21 cellular contexts compared by ENCODE assay signal in genomic region chr2:231548752-231549151, GRCh38. TPM values are rescaled to one million over a fixed set of nuclear protein-coding genes. Genes with fewer than 3 reads are reported as not detected.
"Had no signal": no experiment of that assay in that cellular context is flagged by ENCODE, and none has a peak within 500 bp of the region (broad histone marks: within the 10 kb centered on the region; RNA-seq: fewer than 3 reads in every experiment).

No MANE protein-coding gene starts in this region.

- DNase-seq: activated CD4-positive, alpha-beta T cell treated with anti-CD3 and anti-CD28 coated beads, Interleukin-2, amount 10 ng/mL, durations not matched to agents 24 days and 14 days; activated naive CD4-positive, alpha-beta T cell treated with anti-CD3 and anti-CD28 coated beads, Interleukin-2, amount 10 ng/mL, durations not matched to agents 7 days and 5 days; activated T-cell treated with anti-CD3 and anti-CD28 coated beads, Interleukin-2, amount 50 U/mL, for 24 hours; dorsolateral prefrontal cortex; erythroblast; islet precursor cell; midbrain; pancreas; stimulated activated CD4-positive, alpha-beta T cell treated with anti-CD3 and anti-CD28 coated beads, Interleukin-2, amount 100 ng/mL, for 48 hours; stimulated activated naive CD4-positive, alpha-beta T cell treated with Interleukin-2 at 50 U/mL for 16 hours; substantia nigra; uterus had no signal

- H2AFZ ChIP-seq: neural progenitor cell had no signal

- H3K36me3 ChIP-seq: cardiac muscle cell, neural progenitor cell, pancreas, tibial nerve, uterus had no signal

- H3K4me3 ChIP-seq: cardiac muscle cell, dorsolateral prefrontal cortex, lung, neural progenitor cell, pancreas, tibial nerve, uterus had no signal

- H3K27ac ChIP-seq: cardiac muscle cell, dorsolateral prefrontal cortex, neural progenitor cell, pancreas, tibial nerve, uterus had no signal

- H3K9ac ChIP-seq: neural progenitor cell had no signal

- H3K4me1 ChIP-seq: neural progenitor cell, pancreas, uterus had no signal

- H3K9me3 ChIP-seq: pancreas, uterus had no signal

- H3K27ac Mint-ChIP-seq: activated CD4-positive, alpha-beta T cell treated with anti-CD3 and anti-CD28 coated beads, Interleukin-2, amount 10 ng/mL, durations not matched to agents 24 days and 14 days; activated T-cell treated with anti-CD3 and anti-CD28 coated beads, Interleukin-2, amount 50 U/mL, for 24 hours; neural progenitor cell; WTC11 had no signal

- H3K27me3 Mint-ChIP-seq: activated T-cell treated with anti-CD3 and anti-CD28 coated beads, Interleukin-2, amount 50 U/mL, for 24 hours had no signal

- H3K4me3 Mint-ChIP-seq: activated CD4-positive, alpha-beta T cell treated with anti-CD3 and anti-CD28 coated beads, Interleukin-2, amount 10 ng/mL, durations not matched to agents 24 days and 14 days; activated naive CD4-positive, alpha-beta T cell treated with anti-CD3 and anti-CD28 coated beads, Interleukin-2, amount 10 ng/mL, durations not matched to agents 7 days and 5 days; activated T-cell treated with anti-CD3 and anti-CD28 coated beads, Interleukin-2, amount 50 U/mL, for 24 hours; neural progenitor cell; WTC11 had no signal

- ATAC-seq: pancreas, WTC11 had no signal

- H3K4me1 Mint-ChIP-seq: WTC11 had no signal

- H3K4me2 ChIP-seq: neural progenitor cell had no signal

- FAIRE-seq: pancreas, TTC549 had no signal

- H3K27me3 ChIP-seq: cardiac muscle cell, dorsolateral prefrontal cortex, neural progenitor cell, pancreas, uterus had no signal

RNA-seq across cellular contexts. Expression of gene NMUR1, which starts 18.5 kb away (rescaled TPM):
- total RNA-seq: activated CD4-positive, alpha-beta T cell treated with anti-CD3 and anti-CD28 coated beads, Interleukin-2, amount 10 ng/mL, durations not matched to agents 24 days and 14 days; myocyte had no signal
- polyA plus RNA-seq: cardiac muscle cell had no signal

RNA-seq across cellular contexts. Expression of gene TEX44, which starts 43.9 kb away (rescaled TPM):
- total RNA-seq: activated CD4-positive, alpha-beta T cell treated with anti-CD3 and anti-CD28 coated beads, Interleukin-2, amount 10 ng/mL, durations not matched to agents 24 days and 14 days; cardiac muscle cell; dorsolateral prefrontal cortex; lung; myocyte; pancreas; renal cortical epithelial cell; T-helper 1 cell treated with Interleukin-12 subunit alpha and Interleukin-12 subunit beta and Interleukin-4 antibody, amounts not matched to agents 30 ng/mL and 1 ng/mL, for 36 hours; tibial nerve; uterus; WTC11 had no signal
- polyA plus RNA-seq: cardiac muscle cell, lung, pancreas had no signal
